In genomic region chr2:138501427-138502252, GRCh38 we compare ENCODE assay signal across 8 cellular contexts. TPM values are rescaled to one million over a fixed set of nuclear protein-coding genes. Genes with fewer than 3 reads are reported as not detected.
DNase-seq lines count a peak whose midpoint lies in the region; ATAC-seq, FAIRE-seq and TF ChIP-seq lines count a peak whose summit lies in the region.

Gene SPOPL (plus strand): TSS chr2:138501770. CDS start chr2:138550217, 48,447 bp downstream.

- H3K9me3 Mint-ChIP-seq in HFFc6 = no peaks in the 10 kb centered on the region
- no peaks in the 10 kb centered on the region for H3K9me3 Mint-ChIP-seq in activated naive CD8-positive, alpha-beta T cell (ENCODE audit: low read depth)
- H3K9me3 Mint-ChIP-seq in glutamatergic neuron (ENCODE audit: unreplicated experiment) = peaks cover 4% of the 10 kb centered on the region

- H3K36me3 Mint-ChIP-seq in HFFc6 (ENCODE audit: low read depth) = peaks cover 4% of the 10 kb centered on the region; the same call in 1 of the 2 replicates
- H3K36me3 Mint-ChIP-seq in activated naive CD8-positive, alpha-beta T cell = peaks cover 6% of the 10 kb centered on the region
- no peaks in the 10 kb centered on the region for H3K36me3 Mint-ChIP-seq in glutamatergic neuron (ENCODE audit: unreplicated experiment)

- intact Hi-C loops in pancreas (cut with DNase I) = no loop called here
- intact Hi-C loops in thyroid gland (cut with DNase I) = no loop called here

- H3K4me1 ChIP-seq in pancreas (peaks cover 6 to 40% (median 30%) of the 10 kb centered on the region in 3 donors), thyroid gland (peaks cover 22 to 34% of the 10 kb centered on the region in 2 donors)

- H3K9me3 ChIP-seq in pancreas = no peaks in the 10 kb centered on the region
- no peaks in the 10 kb centered on the region for H3K9me3 ChIP-seq in thyroid gland

- H3K36me3 ChIP-seq in pancreas = no peaks in the 10 kb centered on the region
- no peaks in the 10 kb centered on the region for H3K36me3 ChIP-seq in thyroid gland

- DNase-seq in HFFc6 (peak; percentile 84), NCI-H1048 (lab: John Stamatoyannopoulos, UW) (peak; percentile 69), SKM-1 treated with dmso at 0.1 percent for 144 hours (lab: John Stamatoyannopoulos, UW; ENCODE audit: unreplicated experiment) (peak; percentile 79), glutamatergic neuron (peak; percentile 94), pancreas (peak; percentile 90 to 98 (median 95)), thyroid gland (peak; percentile 92)

- 0 to 1% methylated on average over 54 to 86 of the region's 86 CpGs for WGBS in pancreas, 2 donors
- 0% methylated on average over 14 to 36 of the region's 86 CpGs for WGBS in thyroid gland, 2 donors

- peak; percentile 90 to 97 (median 96) for ATAC-seq in pancreas

- H3K4me3 ChIP-seq in pancreas (peak within 1 kb of the TSS; percentile 80 to 88 (median 84)), thyroid gland (replicated peaks in 1 of 3) (peak within 1 kb of the TSS; percentile 81 to 92 (median 84))

- peak within 1 kb of the TSS; percentile 90 for H3K27ac Mint-ChIP-seq in HFFc6
- H3K27ac Mint-ChIP-seq in activated naive CD8-positive, alpha-beta T cell = peak within 1 kb of the TSS; percentile 88
- H3K27ac Mint-ChIP-seq in glutamatergic neuron (ENCODE audit: unreplicated experiment) = peak within 1 kb of the TSS; percentile 94

- H3K4me1 Mint-ChIP-seq in HFFc6 (ENCODE audit: low read depth) (peaks cover 38% of the 10 kb centered on the region), glutamatergic neuron (ENCODE audit: low read depth, unreplicated experiment) (peaks cover 3% of the 10 kb centered on the region)
- H3K4me1 Mint-ChIP-seq in activated naive CD8-positive, alpha-beta T cell (ENCODE audit: low read depth) = peaks cover 37% of the 10 kb centered on the region

- H3K27me3 ChIP-seq in pancreas (no peaks in the 10 kb centered on the region), thyroid gland (no peaks in the 10 kb centered on the region)

- TF ChIP-seq POLR2A in GM10847 (IDR thresholded peaks at IDR 0.05; ENCODE audit: extremely low read depth, insufficient read length) = peak; percentile 87
- TF ChIP-seq POLR2A in thyroid gland (IDR thresholded peaks at IDR 0.05) = peak in 1 of 2 donors; percentile 84

- peak; percentile 66 for TF ChIP-seq CTCF in HFFc6 (IDR thresholded peaks at IDR 0.05)
- peak; percentile 53 for TF ChIP-seq CTCF in glutamatergic neuron (IDR thresholded peaks at IDR 0.05; ENCODE audit: partially characterized antibody, unreplicated experiment)
- peak; percentile 11 to 36 (median 31) for TF ChIP-seq CTCF in pancreas (IDR thresholded peaks at IDR 0.05)
- peak in 3 of 6 experiments; percentile 13 to 53 (median 29) for TF ChIP-seq CTCF in thyroid gland (IDR thresholded peaks at IDR 0.05)

- no peak for FAIRE-seq in pancreas (lab: Jason Lieb, UNC)

- H3K27me3 Mint-ChIP-seq in HFFc6 (ENCODE audit: insufficient read depth) = no peaks in the 10 kb centered on the region
- H3K27me3 Mint-ChIP-seq in activated naive CD8-positive, alpha-beta T cell = no peaks in the 10 kb centered on the region
- peaks cover 4% of the 10 kb centered on the region for H3K27me3 Mint-ChIP-seq in glutamatergic neuron (ENCODE audit: unreplicated experiment)

- peak within 1 kb of the TSS; percentile 97 for H3K4me3 Mint-ChIP-seq in HFFc6
- H3K4me3 Mint-ChIP-seq in activated naive CD8-positive, alpha-beta T cell = peak within 1 kb of the TSS; percentile 100
- peak within 1 kb of the TSS; percentile 98 for H3K4me3 Mint-ChIP-seq in glutamatergic neuron (ENCODE audit: unreplicated experiment)

- H3K27ac ChIP-seq in pancreas (peak within 1 kb of the TSS; percentile 83 to 97 (median 90)), thyroid gland (peak within 1 kb of the TSS; percentile 81 to 89 (median 89))

RNA-seq across cellular contexts. Expression of gene SPOPL, which starts in this region (rescaled TPM):
- total RNA-seq in HFFc6 (2021; fragmentation: NEBNext Ultra II Directional; extraction: Animal tissue kit (Norgen Biotek cat#: 25700)) = 10 to 100 TPM in 4 of 6 experiments, 1 to 10 TPM in 2; 9.5 to 13.6 (median 12.3) TPM
- total RNA-seq in glutamatergic neuron (ENCODE audit: unreplicated experiment) (19.4 TPM), pancreas (10 to 100 TPM in 2 of 6 donors, 1 to 10 TPM in 4; 9.1 to 18.5 (median 9.9) TPM), thyroid gland (10 to 100 TPM; 18.0 to 32.7 (median 24.0) TPM)
- polyA plus RNA-seq in pancreas = 1 to 10 TPM; 2.5 to 5.7 TPM

Comparison
In these comparisons a context has a peak if more than half of its experiments do, and no peak if none do; other contexts are left out.
1. Peak in every context shown above with its lines: DNase-seq, ATAC-seq, H3K4me3 ChIP-seq and H3K27ac ChIP-seq.